In genomic region chr13:44141725-44142539, GRCh38 we compare ENCODE assay signal across 1 cellular context.
A peak's percentile ranks its signal among the peaks of the same experiment; 100 is the strongest.
TF ChIP-seq lines count a peak whose summit lies in the region.

No MANE protein-coding gene starts in this region.

TF ChIP-seq in HEK293, 187 proteins besides CTCF, POLR2A, EP300 and RAD21 (continued from another document):
- no peak for TF ChIP-seq ZBTB49 (tag by site-specific recombination; IDR thresholded peaks at IDR 0.05; ENCODE audit: low read depth)
- TF ChIP-seq, protein P1, sequence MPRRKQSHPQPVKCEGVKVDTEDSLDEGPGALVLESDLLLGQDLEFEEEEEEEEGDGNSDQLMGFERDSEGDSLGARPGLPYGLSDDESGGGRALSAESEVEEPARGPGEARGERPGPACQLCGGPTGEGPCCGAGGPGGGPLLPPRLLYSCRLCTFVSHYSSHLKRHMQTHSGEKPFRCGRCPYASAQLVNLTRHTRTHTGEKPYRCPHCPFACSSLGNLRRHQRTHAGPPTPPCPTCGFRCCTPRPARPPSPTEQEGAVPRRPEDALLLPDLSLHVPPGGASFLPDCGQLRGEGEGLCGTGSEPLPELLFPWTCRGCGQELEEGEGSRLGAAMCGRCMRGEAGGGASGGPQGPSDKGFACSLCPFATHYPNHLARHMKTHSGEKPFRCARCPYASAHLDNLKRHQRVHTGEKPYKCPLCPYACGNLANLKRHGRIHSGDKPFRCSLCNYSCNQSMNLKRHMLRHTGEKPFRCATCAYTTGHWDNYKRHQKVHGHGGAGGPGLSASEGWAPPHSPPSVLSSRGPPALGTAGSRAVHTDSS (tag by site-specific recombination; IDR thresholded peaks at IDR 0.05) = no peak
- peak; percentile 60; the same call in 1 of the 2 replicates for TF ChIP-seq KLF10 (tag by site-specific recombination; IDR thresholded peaks at IDR 0.05)
- no peak for TF ChIP-seq ZNF175 (tag by site-specific recombination; IDR thresholded peaks at IDR 0.05)
- TF ChIP-seq, protein P2, sequence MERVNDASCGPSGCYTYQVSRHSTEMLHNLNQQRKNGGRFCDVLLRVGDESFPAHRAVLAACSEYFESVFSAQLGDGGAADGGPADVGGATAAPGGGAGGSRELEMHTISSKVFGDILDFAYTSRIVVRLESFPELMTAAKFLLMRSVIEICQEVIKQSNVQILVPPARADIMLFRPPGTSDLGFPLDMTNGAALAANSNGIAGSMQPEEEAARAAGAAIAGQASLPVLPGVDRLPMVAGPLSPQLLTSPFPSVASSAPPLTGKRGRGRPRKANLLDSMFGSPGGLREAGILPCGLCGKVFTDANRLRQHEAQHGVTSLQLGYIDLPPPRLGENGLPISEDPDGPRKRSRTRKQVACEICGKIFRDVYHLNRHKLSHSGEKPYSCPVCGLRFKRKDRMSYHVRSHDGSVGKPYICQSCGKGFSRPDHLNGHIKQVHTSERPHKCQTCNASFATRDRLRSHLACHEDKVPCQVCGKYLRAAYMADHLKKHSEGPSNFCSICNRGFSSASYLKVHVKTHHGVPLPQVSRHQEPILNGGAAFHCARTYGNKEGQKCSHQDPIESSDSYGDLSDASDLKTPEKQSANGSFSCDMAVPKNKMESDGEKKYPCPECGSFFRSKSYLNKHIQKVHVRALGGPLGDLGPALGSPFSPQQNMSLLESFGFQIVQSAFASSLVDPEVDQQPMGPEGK (tag by site-specific recombination; IDR thresholded peaks at IDR 0.05) = peak; percentile 68; the same call in 1 of the 2 replicates
- TF ChIP-seq ZNF530 (tag by site-specific recombination; IDR thresholded peaks at IDR 0.05; ENCODE audit: low read depth) = no peak
- TF ChIP-seq ZNF76 (tag by site-specific recombination; IDR thresholded peaks at IDR 0.05; ENCODE audit: borderline replicate concordance, low read depth) = peak; percentile 93
- TF ChIP-seq ZNF48 (tag by site-specific recombination; IDR thresholded peaks at IDR 0.05) = no peak
- no peak for TF ChIP-seq IKZF3 (tag by site-specific recombination; IDR thresholded peaks at IDR 0.05)
- no peak for TF ChIP-seq GFI1B (tag by site-specific recombination; IDR thresholded peaks at IDR 0.05)
- TF ChIP-seq OVOL3 (tag by site-specific recombination; IDR thresholded peaks at IDR 0.05) = no peak
- TF ChIP-seq ZNF223 (tag by site-specific recombination; IDR thresholded peaks at IDR 0.05) = no peak
- peak; percentile 51; the same call in 1 of the 2 replicates for TF ChIP-seq KLF9 (tag by site-specific recombination; IDR thresholded peaks at IDR 0.05; ENCODE audit: low read depth)
- TF ChIP-seq ZNF169 (tag by site-specific recombination; IDR thresholded peaks at IDR 0.05) = no peak
- no peak for TF ChIP-seq MYNN (tag by site-specific recombination; IDR thresholded peaks at IDR 0.05; ENCODE audit: borderline replicate concordance)
- no peak; the same call in 1 of the 2 replicates for TF ChIP-seq ZFP37 (tag by site-specific recombination; IDR thresholded peaks at IDR 0.05)
- no peak for TF ChIP-seq EGR2 (tag by site-specific recombination; IDR thresholded peaks at IDR 0.05; ENCODE audit: low read depth)
- no peak for TF ChIP-seq HOXA7 (CRISPR knock-in tag; IDR thresholded peaks at IDR 0.05; ENCODE audit: borderline replicate concordance)
- 0 out of 2 replicates have a peak, but pooled peaks have one; percentile 15 for TF ChIP-seq ZNF146 (tag by site-specific recombination; IDR thresholded peaks at IDR 0.05)
- TF ChIP-seq, protein P3, sequence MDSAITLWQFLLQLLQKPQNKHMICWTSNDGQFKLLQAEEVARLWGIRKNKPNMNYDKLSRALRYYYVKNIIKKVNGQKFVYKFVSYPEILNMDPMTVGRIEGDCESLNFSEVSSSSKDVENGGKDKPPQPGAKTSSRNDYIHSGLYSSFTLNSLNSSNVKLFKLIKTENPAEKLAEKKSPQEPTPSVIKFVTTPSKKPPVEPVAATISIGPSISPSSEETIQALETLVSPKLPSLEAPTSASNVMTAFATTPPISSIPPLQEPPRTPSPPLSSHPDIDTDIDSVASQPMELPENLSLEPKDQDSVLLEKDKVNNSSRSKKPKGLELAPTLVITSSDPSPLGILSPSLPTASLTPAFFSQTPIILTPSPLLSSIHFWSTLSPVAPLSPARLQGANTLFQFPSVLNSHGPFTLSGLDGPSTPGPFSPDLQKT (IDR thresholded peaks at IDR 0.05; ENCODE audit: borderline replicate concordance, low read depth, low read length) = no peak
- TF ChIP-seq BCL11A (tag by site-specific recombination; IDR thresholded peaks at IDR 0.05; ENCODE audit: low read depth) = peak; percentile 88
- peak; percentile 72 for TF ChIP-seq ZNF2 (tag by site-specific recombination; IDR thresholded peaks at IDR 0.05)
- TF ChIP-seq INSM2 (tag by site-specific recombination; IDR thresholded peaks at IDR 0.05) = no peak; the same call in 1 of the 2 replicates
- TF ChIP-seq ZNF555 (tag by site-specific recombination; conservative IDR thresholded peaks at IDR 0.05) = no peak
- TF ChIP-seq, protein P4, sequence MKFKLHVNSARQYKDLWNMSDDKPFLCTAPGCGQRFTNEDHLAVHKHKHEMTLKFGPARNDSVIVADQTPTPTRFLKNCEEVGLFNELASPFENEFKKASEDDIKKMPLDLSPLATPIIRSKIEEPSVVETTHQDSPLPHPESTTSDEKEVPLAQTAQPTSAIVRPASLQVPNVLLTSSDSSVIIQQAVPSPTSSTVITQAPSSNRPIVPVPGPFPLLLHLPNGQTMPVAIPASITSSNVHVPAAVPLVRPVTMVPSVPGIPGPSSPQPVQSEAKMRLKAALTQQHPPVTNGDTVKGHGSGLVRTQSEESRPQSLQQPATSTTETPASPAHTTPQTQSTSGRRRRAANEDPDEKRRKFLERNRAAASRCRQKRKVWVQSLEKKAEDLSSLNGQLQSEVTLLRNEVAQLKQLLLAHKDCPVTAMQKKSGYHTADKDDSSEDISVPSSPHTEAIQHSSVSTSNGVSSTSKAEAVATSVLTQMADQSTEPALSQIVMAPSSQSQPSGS (tag by site-specific recombination; IDR thresholded peaks at IDR 0.05; ENCODE audit: low read depth) = no peak
- TF ChIP-seq ZNF157 (tag by site-specific recombination; IDR thresholded peaks at IDR 0.05) = no peak
- no peak for TF ChIP-seq ZNF350 (tag by site-specific recombination; IDR thresholded peaks at IDR 0.05)
- TF ChIP-seq MEIS1 (CRISPR knock-in tag; IDR thresholded peaks at IDR 0.05; ENCODE audit: borderline replicate concordance) = no peak
- no peak; the same call in 1 of the 2 replicates for TF ChIP-seq ZNF518A (tag by site-specific recombination; conservative IDR thresholded peaks at IDR 0.05; ENCODE audit: low read depth)
- TF ChIP-seq ZNF514 (tag by site-specific recombination; IDR thresholded peaks at IDR 0.05) = no peak
TF ChIP-seq in HEK293: peak in this region for 47.
